7 cellular contexts compared by ENCODE assay signal in genomic region chr14:21308132-21308478, GRCh38. TPM values are rescaled to one million over a fixed set of nuclear protein-coding genes. Genes with fewer than 3 reads are reported as not detected.
DNase-seq lines count a peak whose midpoint lies in the region; ATAC-seq and TF ChIP-seq lines count a peak whose summit lies in the region.

No MANE protein-coding gene starts in this region.

- DNase-seq in body of pancreas: no peak
- no peak for DNase-seq in mucosa of descending colon
- no peak for DNase-seq in kidney glomerular epithelial cell (lab: John Stamatoyannopoulos, UW)
- DNase-seq in NAMALWA (ENCODE audit: low spot score): no peak
- DNase-seq in lower leg skin (ENCODE audit: low spot score in 2 of 2): no peak

- no peak overlapping the region for H3K4me3 ChIP-seq in body of pancreas
- H3K4me3 ChIP-seq in mucosa of descending colon: no peak overlapping the region
- H3K4me3 ChIP-seq in lower leg skin (ENCODE audit: low read depth, poor library complexity, severe bottlenecking): no peak overlapping the region

- peak overlapping the region in 3 of 4 donors; percentile 80 to 84 (median 83) for H3K27ac ChIP-seq in body of pancreas

- H3K36me3 ChIP-seq in body of pancreas (replicated peaks in 1 of 2; ENCODE audit: insufficient read depth in 1 of 2, low read depth in 2 of 2) (no peaks in the 10 kb centered on the region), mucosa of descending colon (ENCODE audit: low read depth) (no peaks in the 10 kb centered on the region)

- H3K9me3 ChIP-seq in body of pancreas: no peaks in the 10 kb centered on the region
- no peaks in the 10 kb centered on the region for H3K9me3 ChIP-seq in mucosa of descending colon

- no peaks in the 10 kb centered on the region for H3K27me3 ChIP-seq in body of pancreas

- ATAC-seq in GM19043 (IDR thresholded peaks at IDR 0.05; ENCODE audit: low read depth, unreplicated experiment): peak; percentile 26
- ATAC-seq in HG03175 (IDR thresholded peaks at IDR 0.05; ENCODE audit: unreplicated experiment): peak; percentile 22
- ATAC-seq in body of pancreas: peak; percentile 39
- peak; percentile 60 for ATAC-seq in mucosa of descending colon

- no peak for TF ChIP-seq CTCF in body of pancreas (IDR thresholded peaks at IDR 0.05)
- TF ChIP-seq CTCF in mucosa of descending colon (IDR thresholded peaks at IDR 0.05): no peak
- TF ChIP-seq CTCF in lower leg skin (IDR thresholded peaks at IDR 0.05): no peak

- peaks cover 12% of the 10 kb centered on the region for H3K4me1 ChIP-seq in body of pancreas
- H3K4me1 ChIP-seq in mucosa of descending colon (ENCODE audit: low read depth): peaks cover 10% of the 10 kb centered on the region

- intact Hi-C loops in body of pancreas (cut with DNase I): no loop called here
- intact Hi-C loops in mucosa of descending colon (cut with DNase I, micrococcal nuclease): no loop called here
- intact Hi-C loops in lower leg skin (cut with DNase I; ENCODE audit: low total_unique reads): no loop called here

- TF ChIP-seq POLR2A in body of pancreas (IDR thresholded peaks at IDR 0.05): no peak
- TF ChIP-seq POLR2A in lower leg skin (IDR thresholded peaks at IDR 0.05): no peak

RNA-seq across cellular contexts. Expression of gene RPGRIP1, which starts 28.2 kb away (rescaled TPM):
- total RNA-seq in body of pancreas (not detected), mucosa of descending colon (under 1 TPM in 2 of 3 donors, not detected in 1; 0.09 to 0.20 TPM), lower leg skin (1 to 10 TPM in 1 of 4 donors, under 1 TPM in 1, not detected in 2; 0.21 to 2.6 TPM)

RNA-seq across cellular contexts. Expression of gene HNRNPC, which starts 38.9 kb away (rescaled TPM):
- 100 to 1,000 TPM; 245 to 251 TPM for total RNA-seq in body of pancreas
- total RNA-seq in mucosa of descending colon: 100 to 1,000 TPM; 273 to 334 (median 312) TPM
- 100 to 1,000 TPM; 312 to 425 (median 376) TPM for total RNA-seq in lower leg skin
